ENCODE assay signal across 21 cellular contexts in the genomic region with DNA sequence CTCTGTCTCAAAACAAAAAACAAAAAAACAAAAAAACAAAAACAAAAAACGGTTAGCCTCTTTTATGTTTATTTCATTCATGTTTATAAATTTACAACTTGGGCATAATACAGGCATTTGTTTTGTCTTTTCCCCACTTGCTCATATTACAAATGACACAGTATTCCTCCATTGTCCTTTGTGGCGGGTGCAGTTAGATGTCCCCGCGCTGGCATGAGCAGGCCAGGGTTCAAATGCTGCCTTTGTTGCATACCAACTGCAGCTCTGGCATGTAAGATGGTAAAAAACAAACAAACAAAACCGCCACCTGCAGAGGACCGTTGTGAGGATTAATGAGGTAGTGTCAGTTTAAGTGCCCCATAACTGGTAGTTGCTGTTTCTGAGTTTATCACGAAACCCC.
"Had no signal": no experiment of that assay in that cellular context is flagged by ENCODE, and none has a peak within 500 bp of the region (broad histone marks: within the 10 kb centered on the region; RNA-seq: fewer than 3 reads in every experiment).

No MANE protein-coding gene starts in this region.

- ATAC-seq: activated T-helper 17 cell treated with anti-CD3 and anti-CD28 coated beads, Interleukin-2, amount 50 U/mL, for 72 hours had no signal

- H3K27ac Mint-ChIP-seq: activated B cell treated with CpG ODN at 0.5 μM for 24 hours; activated CD4-positive, alpha-beta memory T cell treated with anti-CD3 and anti-CD28 coated beads, Interleukin-2, amount 10 ng/mL, durations not matched to agents 7 days and 5 days; activated CD4-positive, alpha-beta T cell treated with anti-CD3 and anti-CD28 coated beads, Interleukin-2, amount 10 ng/mL, durations not matched to agents 24 days and 14 days; activated naive CD4-positive, alpha-beta T cell treated with anti-CD3 and anti-CD28 coated beads for 36 hours; activated naive CD8-positive, alpha-beta T cell treated with anti-CD3 and anti-CD28 coated beads for 36 hours; activated T-helper 17 cell treated with anti-CD3 and anti-CD28 coated beads, Interleukin-2, amount 50 U/mL, for 72 hours had no signal

- DNase-seq: activated B cell treated with CpG ODN at 0.5 μM for 24 hours; activated CD4-positive, alpha-beta memory T cell treated with anti-CD3 and anti-CD28 coated beads, Interleukin-2, amount 10 ng/mL, durations not matched to agents 7 days and 5 days; activated CD4-positive, alpha-beta T cell treated with anti-CD3 and anti-CD28 coated beads for 1 hour; activated CD4-positive, alpha-beta T cell treated with anti-CD3 and anti-CD28 coated beads, Interleukin-2, amount 10 ng/mL, durations not matched to agents 24 days and 14 days; activated gamma-delta T cell; activated naive CD8-positive, alpha-beta T cell treated with anti-CD3 and anti-CD28 coated beads for 36 hours; activated T-cell treated with anti-CD3 and anti-CD28 coated beads for 4 hours; activated T-cell treated with anti-CD3 and anti-CD28 coated beads, Interleukin-2, amount 50 U/mL, for 48 hours; NCI-H1092; NCI-H1417; NCI-H1930; NCI-H2171; NCI-H2227 treated with DMSO at 0.1 percent for 48 hours; NCI-H526 treated with DMSO at 0.1 percent for 48 hours; NCI-H82; SIG-M5; T-helper 2 cell; T1000 had no signal

- H3K4me3 Mint-ChIP-seq: activated CD4-positive, alpha-beta memory T cell treated with anti-CD3 and anti-CD28 coated beads, Interleukin-2, amount 10 ng/mL, durations not matched to agents 7 days and 5 days had no signal

- H3K27ac ChIP-seq: KMS-11 had no signal

- H3K4me1 Mint-ChIP-seq: activated T-helper 17 cell treated with anti-CD3 and anti-CD28 coated beads, Interleukin-2, amount 50 U/mL, for 72 hours had no signal

- H3K36me3 Mint-ChIP-seq: activated naive CD8-positive, alpha-beta T cell treated with anti-CD3 and anti-CD28 coated beads for 36 hours had no signal

- H3K9me3 Mint-ChIP-seq: activated CD4-positive, alpha-beta memory T cell treated with anti-CD3 and anti-CD28 coated beads, Interleukin-2, amount 10 ng/mL, durations not matched to agents 7 days and 5 days; activated naive CD4-positive, alpha-beta T cell treated with anti-CD3 and anti-CD28 coated beads for 36 hours; activated T-helper 17 cell treated with anti-CD3 and anti-CD28 coated beads, Interleukin-2, amount 50 U/mL, for 72 hours had no signal
